8 cellular contexts compared by ENCODE assay signal in genomic region chr7:116500071-116500853, GRCh38. TPM values are rescaled to one million over a fixed set of nuclear protein-coding genes. Genes with fewer than 3 reads are reported as not detected.
A peak's percentile ranks its signal among the peaks of the same experiment; 100 is the strongest.
DNase-seq lines count a peak whose midpoint lies in the region; ATAC-seq, FAIRE-seq and TF ChIP-seq lines count a peak whose summit lies in the region.

No MANE protein-coding gene starts in this region.

- peak overlapping the region; percentile 73 for H3K4me3 Mint-ChIP-seq in central memory CD8-positive, alpha-beta T cell

- peak overlapping the region; percentile 93 for H3K9ac ChIP-seq in SK-N-SH

- TF ChIP-seq POLR2A in GM12892 (IDR thresholded peaks at IDR 0.05; ENCODE audit: low read depth, low read length), result no peak

- no peak overlapping the region for H3K27ac Mint-ChIP-seq in central memory CD8-positive, alpha-beta T cell (ENCODE audit: low read depth)

- H4K20me1 ChIP-seq in SK-N-SH (ENCODE audit: insufficient read depth), result no peaks in the 10 kb centered on the region

- peak overlapping the region; percentile 62 to 70 for H3K27ac ChIP-seq in SK-N-SH (ENCODE audit: low read depth in 2 of 2, low read length in 1 of 2)

- peaks cover 53% of the 10 kb centered on the region for H3K79me2 ChIP-seq in SK-N-SH (ENCODE audit: insufficient read depth)

- peak overlapping the region; percentile 68 to 95 for H3K4me3 ChIP-seq in SK-N-SH (ENCODE audit: low read depth in 2 of 2, low read length in 1 of 2)

- no peak for TF ChIP-seq RAD21 in SK-N-SH (IDR thresholded peaks at IDR 0.05; ENCODE audit: low read length)

- peaks cover 7 to 37% of the 10 kb centered on the region in 2 experiments for H3K36me3 ChIP-seq in SK-N-SH (replicated peaks in 1 of 2; ENCODE audit: control insufficient read depth in 1 of 2, insufficient read depth in 2 of 2, low read length in 1 of 2)

- no peaks in the 10 kb centered on the region for H3K27me3 ChIP-seq in SK-N-SH (ENCODE audit: insufficient read depth)

- H3K27me3 Mint-ChIP-seq in central memory CD8-positive, alpha-beta T cell, result peaks cover 46% of the 10 kb centered on the region

- H3K4me2 ChIP-seq in SK-N-SH, result peak overlapping the region; percentile 93

- H2AFZ ChIP-seq in SK-N-SH (ENCODE audit: low read depth), result peak overlapping the region; percentile 54; the same call in 1 of the 2 replicates

- peaks cover 0 to 14% of the 10 kb centered on the region in 2 experiments; a peak in 3 of 4 replicates for H3K4me1 ChIP-seq in SK-N-SH (ENCODE audit: control insufficient read depth in 1 of 2, insufficient read depth in 2 of 2, low read depth in 1 of 2, low read length in 1 of 2)

- TF ChIP-seq CTCF in SK-N-SH (IDR thresholded peaks at IDR 0.05), result peak; percentile 2; the same call in 1 of the 2 replicates

- FAIRE-seq in GM12892 (lab: Jason Lieb, UNC), result no peak

- CTCF ChIA-PET in HEK293T (lab: Yijun Ruan, JAX), result interaction anchor here (0.9 kb wide), 1 partner anchor 26 kb away, joined by 3 read pairs; no protein-coding TSS in a partner anchor
- CTCF ChIA-PET in SK-N-SH (lab: Yijun Ruan, JAX), result interaction anchor here (1.6 kb wide), 1 partner anchor 26 kb away, joined by 5 read pairs; no protein-coding TSS in a partner anchor

- H3K36me3 Mint-ChIP-seq in central memory CD8-positive, alpha-beta T cell (ENCODE audit: insufficient read depth), result peaks cover 2% of the 10 kb centered on the region

- peaks cover 11% of the 10 kb centered on the region for H3K4me1 Mint-ChIP-seq in central memory CD8-positive, alpha-beta T cell

- WGBS in SK-N-SH (ENCODE audit: low lambda C conversion rate), result 25% methylated on average over 19 of the region's 37 CpGs

- no peaks in the 10 kb centered on the region for H3K9me3 Mint-ChIP-seq in central memory CD8-positive, alpha-beta T cell

- no peaks in the 10 kb centered on the region for H3K9me2 ChIP-seq in SK-N-SH

- no peak; a peak in 1 of 4 replicates for TF ChIP-seq EP300 in SK-N-SH (IDR thresholded peaks at IDR 0.05; ENCODE audit: borderline replicate concordance in 1 of 2, low read depth in 1 of 2, low read length in 1 of 2)

- POLR2A ChIA-PET in HEK293T (lab: Yijun Ruan, JAX), result no interaction called here
- POLR2A ChIA-PET in SK-N-SH (lab: Yijun Ruan, JAX), result no interaction called here

- no peaks in the 10 kb centered on the region for H3K9me3 ChIP-seq in SK-N-SH

- DNase-seq in ELR (ENCODE audit: low read depth), result peak; percentile 69
- peak; percentile 9 for DNase-seq in HEK293T (ENCODE audit: extremely low spot score)
- peak; percentile 19 for DNase-seq in SK-N-SH
- DNase-seq in central memory CD8-positive, alpha-beta T cell (ENCODE audit: low spot score in 2 of 2), result no peak
- peak; percentile 59 for DNase-seq in left kidney (ENCODE audit: low read depth, low spot score)
- peak; percentile 63 for DNase-seq in stimulated activated CD8-positive, alpha-beta memory T cell treated with anti-CD3 and anti-CD28 coated beads, Interleukin-4, amount 100 ng/mL, for 48 hours
- DNase-seq in GM12892 (ENCODE audit: insufficient read length), result no peak

- peaks cover 36% of the 10 kb centered on the region for H3F3A ChIP-seq in SK-N-SH (replicated peaks; ENCODE audit: insufficient read depth)

- ATAC-seq in central memory CD8-positive, alpha-beta T cell (replicated peaks; ENCODE audit: extremely low read depth, poor library complexity, severe bottlenecking), result peak; percentile 52
- no peak for ATAC-seq in HG03342 (IDR thresholded peaks at IDR 0.05; ENCODE audit: unreplicated experiment)

TF ChIP-seq in HEK293T, 16 proteins besides CTCF, POLR2A, EP300 and RAD21:
- no peak for TF ChIP-seq TARDBP (IDR thresholded peaks at IDR 0.05)
- TF ChIP-seq SP1 (IDR thresholded peaks at IDR 0.05), result no peak
- TF ChIP-seq CTBP1 (IDR thresholded peaks at IDR 0.05; ENCODE audit: borderline replicate concordance), result no peak
- TF ChIP-seq HDGF (IDR thresholded peaks at IDR 0.05; ENCODE audit: borderline replicate concordance), result no peak
- TF ChIP-seq SUZ12 (IDR thresholded peaks at IDR 0.05), result no peak
- no peak for TF ChIP-seq ELF4 (IDR thresholded peaks at IDR 0.05)
- TF ChIP-seq NFRKB (IDR thresholded peaks at IDR 0.05), result no peak
- no peak for TF ChIP-seq FOXK2 (IDR thresholded peaks at IDR 0.05)
- peak; percentile 27; the same call in 1 of the 2 replicates for TF ChIP-seq L3MBTL2 (conservative IDR thresholded peaks at IDR 0.05)
TF ChIP-seq in HEK293T: peak in this region for 1.

TF ChIP-seq in SK-N-SH, 30 proteins besides CTCF, POLR2A, EP300 and RAD21:
- TF ChIP-seq ELF1 (IDR thresholded peaks at IDR 0.05) (no peak), GABPA (IDR thresholded peaks at IDR 0.05; ENCODE audit: low read depth) (no peak), YY1 (IDR thresholded peaks at IDR 0.05; ENCODE audit: low read depth) (0 out of 2 replicates have a peak, but pooled peaks have one; percentile 33), MAX (IDR thresholded peaks at IDR 0.05; ENCODE audit: low read depth) (peak; percentile 33; the same call in 1 of the 2 replicates)
TF ChIP-seq in SK-N-SH: peak in this region for 2.

RNA-seq across cellular contexts. Expression of gene CAV2, which starts 0.7 kb away (rescaled TPM):
- 182 and 265 TPM in 2 replicates for polyA plus RNA-seq in SK-N-SH (2012; rRNA removed)
- polyA plus RNA-seq in SK-N-SH (2012; cell fraction: cytosol; rRNA removed), result 265 and 285 TPM in 2 replicates
- polyA plus RNA-seq in SK-N-SH (2012; cell fraction: nucleus; rRNA removed), result 58.7 and 83.4 TPM in 2 replicates
- 5.5 TPM for polyA plus RNA-seq in GM12892 (2012; ENCODE audit: missing spikeins)

RNA-seq across cellular contexts. Expression of gene CAV1, which starts 24.6 kb away (rescaled TPM):
- 968 and 1,061 TPM in 2 replicates for polyA plus RNA-seq in SK-N-SH (2012; rRNA removed)
- polyA plus RNA-seq in SK-N-SH (2012; cell fraction: cytosol; rRNA removed), result 882 and 1,015 TPM in 2 replicates
- 515 and 554 TPM in 2 replicates for polyA plus RNA-seq in SK-N-SH (2012; cell fraction: nucleus; rRNA removed)
- polyA plus RNA-seq in GM12892 (2012; ENCODE audit: missing spikeins), result 7.1 TPM

Comparison
In these comparisons a context has a peak if more than half of its experiments do, and no peak if none do; other contexts are left out.
1. DNase-seq: peak in ELR (single experiment), HEK293T (single experiment), SK-N-SH (single experiment), left kidney (single experiment) and stimulated activated CD8-positive, alpha-beta memory T cell treated with anti-CD3 and anti-CD28 coated beads, Interleukin-4, amount 100 ng/mL, for 48 hours (single experiment); none in central memory CD8-positive, alpha-beta T cell (0 of 2) and GM12892 (single experiment).